1 cellular context compared by ENCODE assay signal in genomic region chr10:43217563-43218205, GRCh38.
TF ChIP-seq lines count a peak whose summit lies in the region.

No MANE protein-coding gene starts in this region.

TF ChIP-seq in HepG2, 621 proteins besides CTCF, POLR2A, EP300 and RAD21 (continued from another document):
- TF ChIP-seq, protein P1, sequence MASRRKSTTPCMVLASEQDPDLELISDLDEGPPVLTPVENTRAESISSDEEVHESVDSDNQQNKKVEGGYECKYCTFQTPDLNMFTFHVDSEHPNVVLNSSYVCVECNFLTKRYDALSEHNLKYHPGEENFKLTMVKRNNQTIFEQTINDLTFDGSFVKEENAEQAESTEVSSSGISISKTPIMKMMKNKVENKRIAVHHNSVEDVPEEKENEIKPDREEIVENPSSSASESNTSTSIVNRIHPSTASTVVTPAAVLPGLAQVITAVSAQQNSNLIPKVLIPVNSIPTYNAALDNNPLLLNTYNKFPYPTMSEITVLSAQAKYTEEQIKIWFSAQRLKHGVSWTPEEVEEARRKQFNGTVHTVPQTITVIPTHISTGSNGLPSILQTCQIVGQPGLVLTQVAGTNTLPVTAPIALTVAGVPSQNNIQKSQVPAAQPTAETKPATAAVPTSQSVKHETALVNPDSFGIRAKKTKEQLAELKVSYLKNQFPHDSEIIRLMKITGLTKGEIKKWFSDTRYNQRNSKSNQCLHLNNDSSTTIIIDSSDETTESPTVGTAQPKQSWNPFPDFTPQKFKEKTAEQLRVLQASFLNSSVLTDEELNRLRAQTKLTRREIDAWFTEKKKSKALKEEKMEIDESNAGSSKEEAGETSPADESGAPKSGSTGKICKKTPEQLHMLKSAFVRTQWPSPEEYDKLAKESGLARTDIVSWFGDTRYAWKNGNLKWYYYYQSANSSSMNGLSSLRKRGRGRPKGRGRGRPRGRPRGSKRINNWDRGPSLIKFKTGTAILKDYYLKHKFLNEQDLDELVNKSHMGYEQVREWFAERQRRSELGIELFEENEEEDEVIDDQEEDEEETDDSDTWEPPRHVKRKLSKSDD (CRISPR knock-in tag; IDR thresholded peaks at IDR 0.05; ENCODE audit: low read depth): no peak
- no peak for TF ChIP-seq FOXJ3 (CRISPR knock-in tag; IDR thresholded peaks at IDR 0.05; ENCODE audit: borderline replicate concordance)
- TF ChIP-seq RCOR2 (CRISPR knock-in tag; IDR thresholded peaks at IDR 0.05): no peak
- no peak for TF ChIP-seq MATR3 (CRISPR knock-in tag; IDR thresholded peaks at IDR 0.05)
- TF ChIP-seq FUBP1 (CRISPR knock-in tag; IDR thresholded peaks at IDR 0.05; ENCODE audit: borderline replicate concordance): no peak
